1 cellular context compared by ENCODE assay signal in genomic region chr16:57727610-57728009, GRCh38.
TF ChIP-seq lines count a peak whose summit lies in the region.

No MANE protein-coding gene starts in this region.

TF ChIP-seq in H1, 55 proteins besides CTCF, POLR2A, EP300 and RAD21:
- TF ChIP-seq SRF (IDR thresholded peaks at IDR 0.05; ENCODE audit: low read depth, low read length) (no peak), CREB1 (IDR thresholded peaks at IDR 0.05) (no peak), SP1 (IDR thresholded peaks at IDR 0.05; ENCODE audit: low read depth, low read length) (no peak), USF2 (IDR thresholded peaks at IDR 0.05; ENCODE audit: low read length) (no peak), SAP30 (IDR thresholded peaks at IDR 0.05; ENCODE audit: insufficient read depth, insufficient replicate concordance, low read length) (no peak), RBBP5 (IDR thresholded peaks at IDR 0.05; ENCODE audit: borderline replicate concordance, low read depth, low read length) (no peak), CBX8 (IDR thresholded peaks at IDR 0.05; ENCODE audit: borderline replicate concordance, low read depth, low read length) (no peak)
